ENCODE assay signal across 10 cellular contexts in genomic region chr17:81043725-81044427, GRCh38. TPM values are rescaled to one million over a fixed set of nuclear protein-coding genes. Genes with fewer than 3 reads are reported as not detected.
DNase-seq lines count a peak whose midpoint lies in the region; ATAC-seq and TF ChIP-seq lines count a peak whose summit lies in the region.
"Had no signal": no experiment of that assay in that cellular context is flagged by ENCODE, and none has a peak within 500 bp of the region (broad histone marks: within the 10 kb centered on the region; RNA-seq: fewer than 3 reads in every experiment).

No MANE protein-coding gene starts in this region.

- DNase-seq in breast epithelium (ENCODE audit: low spot score in 2 of 2) (peak; percentile 85 to 90), spleen (peak; percentile 66), ovary (no peak), GM03348 (ENCODE audit: low spot score) (no peak)
- no peak for DNase-seq in stimulated activated naive CD4-positive, alpha-beta T cell treated with Interleukin-2 at 50 U/mL for 16 hours (lab: John Stamatoyannopoulos, UW)
- DNase-seq: activated naive CD8-positive, alpha-beta T cell treated with anti-CD3 and anti-CD28 coated beads, Interleukin-2, amount 50 U/mL, for 24 hours; stimulated activated naive CD4-positive, alpha-beta T cell had no signal

- H3K27me3 ChIP-seq in HUES6 (ENCODE audit: control insufficient read depth, insufficient read depth, low read length) = no peaks in the 10 kb centered on the region
- H3K27me3 ChIP-seq in breast epithelium = no peaks in the 10 kb centered on the region
- H3K27me3 ChIP-seq in layer of hippocampus (ENCODE audit: control insufficient read depth, insufficient read depth, low read length) = no peaks in the 10 kb centered on the region
- H3K27me3 ChIP-seq in spleen (replicated peaks in 1 of 7) = peaks cover 0 to 5% (median 0%) of the 10 kb centered on the region in 7 donors
- H3K27me3 ChIP-seq in ovary = no peaks in the 10 kb centered on the region

- 62 to 73% (median 66%) methylated on average over 26 to 38 of the region's 38 CpGs for WGBS in spleen, 5 donors
- 80 to 82% (median 81%) methylated on average over 35 to 38 of the region's 38 CpGs for WGBS in ovary, 3 donors

- no peak overlapping the region for H3K4me3 ChIP-seq in HUES6 (ENCODE audit: low read depth, low read length)
- H3K4me3 ChIP-seq in breast epithelium = peak overlapping the region in 2 of 3 donors; percentile 20 to 29
- H3K4me3 ChIP-seq in spleen = no peak overlapping the region
- H3K4me3 ChIP-seq in ovary = no peak overlapping the region

- no peak for ATAC-seq in GM21576 (IDR thresholded peaks at IDR 0.05; ENCODE audit: unreplicated experiment)
- ATAC-seq: activated naive CD8-positive, alpha-beta T cell treated with anti-CD3 and anti-CD28 coated beads, Interleukin-2, amount 50 U/mL, for 24 hours had no signal

- no peaks in the 10 kb centered on the region for H3K36me3 ChIP-seq in HUES6 (ENCODE audit: control insufficient read depth, insufficient read depth, low read length)
- H3K36me3 ChIP-seq in breast epithelium = no peaks in the 10 kb centered on the region
- H3K36me3 ChIP-seq in spleen = no peaks in the 10 kb centered on the region
- H3K36me3 ChIP-seq in ovary = no peaks in the 10 kb centered on the region

- peak overlapping the region; percentile 43 for H3K9ac ChIP-seq in HUES6 (ENCODE audit: low read length)

- no peak for TF ChIP-seq EP300 in ovary (IDR thresholded peaks at IDR 0.05)

- TF ChIP-seq POLR2A in breast epithelium (IDR thresholded peaks at IDR 0.05) (no peak), spleen (IDR thresholded peaks at IDR 0.05) (no peak), ovary (IDR thresholded peaks at IDR 0.05) (no peak)

- H3K9me3 ChIP-seq in HUES6 (ENCODE audit: control insufficient read depth, insufficient read depth, low read depth, low read length) = no peaks in the 10 kb centered on the region
- no peaks in the 10 kb centered on the region for H3K9me3 ChIP-seq in breast epithelium
- no peaks in the 10 kb centered on the region for H3K9me3 ChIP-seq in spleen
- H3K9me3 ChIP-seq in ovary = no peaks in the 10 kb centered on the region

- H3K4me1 ChIP-seq in HUES6 (ENCODE audit: control insufficient read depth, insufficient read depth, low read length) = peaks cover 30% of the 10 kb centered on the region
- H3K4me1 ChIP-seq in breast epithelium = peaks cover 22 to 52% of the 10 kb centered on the region in 2 donors
- H3K4me1 ChIP-seq in spleen = peaks cover 5 to 79% (median 46%) of the 10 kb centered on the region in 6 donors
- H3K4me1 ChIP-seq in ovary (ENCODE audit: insufficient read depth) = peaks cover 19% of the 10 kb centered on the region

- intact Hi-C loops in breast epithelium (cut with DNase I; ENCODE audit: low total_unique reads) (no loop called here), spleen (cut with DNase I; ENCODE audit: low total_unique reads) (no loop called here), ovary (cut with DNase I) (no loop called here)

- no peak for TF ChIP-seq CTCF in breast epithelium (IDR thresholded peaks at IDR 0.05)
- no peak for TF ChIP-seq CTCF in spleen (IDR thresholded peaks at IDR 0.05 in 8 of 11, conservative IDR thresholded peaks at IDR 0.05 in 3 of 11)
- TF ChIP-seq CTCF in ovary (IDR thresholded peaks at IDR 0.05) = no peak

- H3K27ac ChIP-seq in HUES6 (ENCODE audit: low read depth, low read length) (0 out of 2 replicates have a peak overlapping the region, but pooled peaks have one; percentile 26), breast epithelium (peak overlapping the region; percentile 86 to 88), layer of hippocampus (ENCODE audit: low read depth, low read length) (peak overlapping the region; percentile 62), spleen (peak overlapping the region in 7 of 8 donors; percentile 4 to 74 (median 65)), ovary (no peak overlapping the region)

RNA-seq across cellular contexts. Expression of gene BAIAP2, which starts 8.9 kb away (rescaled TPM):
- 10 to 100 TPM; 21.0 to 47.0 (median 37.6) TPM for total RNA-seq in breast epithelium
- total RNA-seq in spleen = 10 to 100 TPM; 12.7 to 33.2 (median 23.4) TPM
- 10 to 100 TPM in 1 of 3 donors, 1 to 10 TPM in 2; 2.8 to 11.8 (median 4.4) TPM for polyA plus RNA-seq in spleen
- total RNA-seq in ovary = 10 to 100 TPM; 13.8 to 80.6 (median 30.1) TPM
- 10 to 100 TPM; 12.0 to 21.5 TPM for polyA plus RNA-seq in ovary

RNA-seq across cellular contexts. Expression of gene CHMP6, which starts 52.2 kb away (rescaled TPM):
- total RNA-seq in breast epithelium = 10 to 100 TPM; 18.6 to 30.2 (median 27.7) TPM
- total RNA-seq in spleen = 10 to 100 TPM; 23.0 to 35.7 (median 31.5) TPM
- polyA plus RNA-seq in spleen = 10 to 100 TPM; 24.0 to 41.1 (median 25.4) TPM
- total RNA-seq in ovary = 10 to 100 TPM; 18.5 to 29.7 (median 26.5) TPM
- polyA plus RNA-seq in ovary = 10 to 100 TPM; 25.6 to 27.5 TPM

Comparison
In these comparisons a context has a peak if more than half of its experiments do, and no peak if none do; other contexts are left out.
1. H3K27ac ChIP-seq: peak in HUES6 (single experiment), breast epithelium (2 of 2), layer of hippocampus (single experiment) and spleen (7 of 8); none in ovary (0 of 2).
2. H3K4me3 ChIP-seq: peak in breast epithelium (2 of 3); none in HUES6 (single experiment), spleen (0 of 8) and ovary (single experiment).
3. DNase-seq: peak in breast epithelium (2 of 2) and spleen (single experiment); none in ovary (0 of 5), stimulated activated naive CD4-positive, alpha-beta T cell treated with Interleukin-2 at 50 U/mL for 16 hours (single experiment) and GM03348 (single experiment).